1 cellular context compared by ENCODE assay signal in the genomic region with DNA sequence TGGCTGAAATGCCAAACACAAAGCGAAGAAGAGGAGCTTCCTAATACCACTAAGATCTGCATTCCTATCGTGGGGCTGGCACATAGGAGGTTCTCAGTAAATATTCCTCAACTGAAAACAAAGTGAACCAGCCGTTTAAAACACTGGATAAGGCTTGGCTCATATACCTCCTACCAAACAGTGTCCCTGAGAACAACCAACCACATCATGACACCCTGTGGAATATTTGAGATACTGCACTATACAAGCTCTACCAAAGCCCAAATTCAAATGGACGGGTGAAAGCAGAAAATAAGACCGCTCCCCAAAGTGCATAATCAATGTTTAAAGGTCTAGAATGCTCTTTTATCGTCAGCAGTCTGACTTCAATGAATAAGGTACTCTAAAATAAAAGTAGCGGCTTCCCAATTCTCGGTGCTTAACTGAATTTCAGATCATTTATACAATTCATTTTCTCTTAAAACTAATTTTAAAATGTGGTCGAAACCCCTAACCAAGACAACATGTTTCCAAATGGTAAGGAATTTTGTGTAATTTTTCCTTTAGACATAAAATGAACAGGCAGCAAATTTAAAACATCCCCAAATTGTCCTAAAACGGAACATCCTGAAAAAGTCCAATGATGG.
TF ChIP-seq lines count a peak whose summit lies in the region.

No MANE protein-coding gene starts in this region.

TF ChIP-seq in HCT116, 20 proteins besides CTCF, POLR2A, EP300 and RAD21:
- TF ChIP-seq, protein P1, sequence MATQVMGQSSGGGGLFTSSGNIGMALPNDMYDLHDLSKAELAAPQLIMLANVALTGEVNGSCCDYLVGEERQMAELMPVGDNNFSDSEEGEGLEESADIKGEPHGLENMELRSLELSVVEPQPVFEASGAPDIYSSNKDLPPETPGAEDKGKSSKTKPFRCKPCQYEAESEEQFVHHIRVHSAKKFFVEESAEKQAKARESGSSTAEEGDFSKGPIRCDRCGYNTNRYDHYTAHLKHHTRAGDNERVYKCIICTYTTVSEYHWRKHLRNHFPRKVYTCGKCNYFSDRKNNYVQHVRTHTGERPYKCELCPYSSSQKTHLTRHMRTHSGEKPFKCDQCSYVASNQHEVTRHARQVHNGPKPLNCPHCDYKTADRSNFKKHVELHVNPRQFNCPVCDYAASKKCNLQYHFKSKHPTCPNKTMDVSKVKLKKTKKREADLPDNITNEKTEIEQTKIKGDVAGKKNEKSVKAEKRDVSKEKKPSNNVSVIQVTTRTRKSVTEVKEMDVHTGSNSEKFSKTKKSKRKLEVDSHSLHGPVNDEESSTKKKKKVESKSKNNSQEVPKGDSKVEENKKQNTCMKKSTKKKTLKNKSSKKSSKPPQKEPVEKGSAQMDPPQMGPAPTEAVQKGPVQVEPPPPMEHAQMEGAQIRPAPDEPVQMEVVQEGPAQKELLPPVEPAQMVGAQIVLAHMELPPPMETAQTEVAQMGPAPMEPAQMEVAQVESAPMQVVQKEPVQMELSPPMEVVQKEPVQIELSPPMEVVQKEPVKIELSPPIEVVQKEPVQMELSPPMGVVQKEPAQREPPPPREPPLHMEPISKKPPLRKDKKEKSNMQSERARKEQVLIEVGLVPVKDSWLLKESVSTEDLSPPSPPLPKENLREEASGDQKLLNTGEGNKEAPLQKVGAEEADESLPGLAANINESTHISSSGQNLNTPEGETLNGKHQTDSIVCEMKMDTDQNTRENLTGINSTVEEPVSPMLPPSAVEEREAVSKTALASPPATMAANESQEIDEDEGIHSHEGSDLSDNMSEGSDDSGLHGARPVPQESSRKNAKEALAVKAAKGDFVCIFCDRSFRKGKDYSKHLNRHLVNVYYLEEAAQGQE (IDR thresholded peaks at IDR 0.05; ENCODE audit: low read depth): no peak
- TF ChIP-seq CBX3 (IDR thresholded peaks at IDR 0.05; ENCODE audit: low read depth) (no peak), SP1 (IDR thresholded peaks at IDR 0.05; ENCODE audit: low read depth) (no peak), FOSL1 (IDR thresholded peaks at IDR 0.05; ENCODE audit: low read depth) (no peak), ZFX (IDR thresholded peaks at IDR 0.05) (no peak), YY1 (IDR thresholded peaks at IDR 0.05; ENCODE audit: extremely low read depth, insufficient replicate concordance, low read depth, low read length) (no peak), ZNF274 (IDR thresholded peaks at IDR 0.05; ENCODE audit: low read depth, low read length) (no peak), JUND (IDR thresholded peaks at IDR 0.05) (no peak), ELF1 (IDR thresholded peaks at IDR 0.05; ENCODE audit: borderline replicate concordance, low read depth) (no peak), TCF7L2 (IDR thresholded peaks at IDR 0.05; ENCODE audit: borderline replicate concordance, extremely low read depth, insufficient read depth, insufficient read length) (no peak), EGR1 (IDR thresholded peaks at IDR 0.05; ENCODE audit: low read depth) (no peak), EZH2 (IDR thresholded peaks at IDR 0.05) (no peak)
- TF ChIP-seq, protein P2, sequence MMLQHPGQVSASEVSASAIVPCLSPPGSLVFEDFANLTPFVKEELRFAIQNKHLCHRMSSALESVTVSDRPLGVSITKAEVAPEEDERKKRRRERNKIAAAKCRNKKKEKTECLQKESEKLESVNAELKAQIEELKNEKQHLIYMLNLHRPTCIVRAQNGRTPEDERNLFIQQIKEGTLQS (IDR thresholded peaks at IDR 0.05): no peak
- TF ChIP-seq, protein P3, sequence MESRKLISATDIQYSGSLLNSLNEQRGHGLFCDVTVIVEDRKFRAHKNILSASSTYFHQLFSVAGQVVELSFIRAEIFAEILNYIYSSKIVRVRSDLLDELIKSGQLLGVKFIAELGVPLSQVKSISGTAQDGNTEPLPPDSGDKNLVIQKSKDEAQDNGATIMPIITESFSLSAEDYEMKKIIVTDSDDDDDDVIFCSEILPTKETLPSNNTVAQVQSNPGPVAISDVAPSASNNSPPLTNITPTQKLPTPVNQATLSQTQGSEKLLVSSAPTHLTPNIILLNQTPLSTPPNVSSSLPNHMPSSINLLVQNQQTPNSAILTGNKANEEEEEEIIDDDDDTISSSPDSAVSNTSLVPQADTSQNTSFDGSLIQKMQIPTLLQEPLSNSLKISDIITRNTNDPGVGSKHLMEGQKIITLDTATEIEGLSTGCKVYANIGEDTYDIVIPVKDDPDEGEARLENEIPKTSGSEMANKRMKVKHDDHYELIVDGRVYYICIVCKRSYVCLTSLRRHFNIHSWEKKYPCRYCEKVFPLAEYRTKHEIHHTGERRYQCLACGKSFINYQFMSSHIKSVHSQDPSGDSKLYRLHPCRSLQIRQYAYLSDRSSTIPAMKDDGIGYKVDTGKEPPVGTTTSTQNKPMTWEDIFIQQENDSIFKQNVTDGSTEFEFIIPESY (IDR thresholded peaks at IDR 0.05; ENCODE audit: extremely low read depth, insufficient replicate concordance, low read length): no peak
